ENCODE assay signal across 16 cellular contexts in the genomic region with DNA sequence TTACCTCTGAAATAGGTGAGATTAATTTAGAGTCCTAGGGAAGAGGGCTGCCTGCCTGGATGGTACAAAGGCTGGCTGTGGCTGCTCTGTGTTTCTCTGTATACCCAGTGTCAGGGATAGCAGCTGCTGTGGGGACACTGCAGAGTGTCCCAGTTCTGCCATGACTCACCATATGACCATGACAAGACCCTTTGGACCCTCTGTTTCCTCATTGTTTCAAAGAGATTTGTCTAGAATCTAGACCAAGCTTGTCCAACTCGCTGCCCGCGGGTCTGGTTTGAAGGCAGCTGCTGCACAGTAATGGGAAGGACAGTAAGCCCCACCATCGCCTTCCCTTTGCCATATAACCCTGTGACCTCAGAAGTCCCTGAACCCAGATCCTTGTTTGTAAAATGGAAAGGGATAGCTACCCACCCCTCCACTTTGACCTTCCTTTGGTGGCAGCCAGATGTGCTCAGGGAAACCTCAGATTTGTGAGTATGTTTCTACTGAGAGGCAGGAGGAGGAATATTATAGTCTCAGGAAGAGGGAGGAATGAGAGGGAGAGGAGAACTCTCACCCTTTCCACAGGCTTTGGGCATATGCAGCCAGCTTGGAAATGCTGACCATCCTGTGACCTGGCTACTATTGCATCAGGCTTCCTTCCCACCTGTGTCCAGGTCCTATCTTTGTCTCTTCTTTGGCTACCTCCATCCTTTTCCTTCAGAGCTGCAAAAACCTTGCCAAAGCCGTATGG. TPM values are rescaled to one million over a fixed set of nuclear protein-coding genes. Genes with fewer than 3 reads are reported as not detected.
A peak's percentile ranks its signal among the peaks of the same experiment; 100 is the strongest.
DNase-seq lines count a peak whose midpoint lies in the region; ATAC-seq and TF ChIP-seq lines count a peak whose summit lies in the region.
"Had no signal": no experiment of that assay in that cellular context is flagged by ENCODE, and none has a peak within 500 bp of the region (broad histone marks: within the 10 kb centered on the region; RNA-seq: fewer than 3 reads in every experiment).

No MANE protein-coding gene starts in this region.

- H3K27ac ChIP-seq in right atrium auricular region (peak overlapping the region; percentile 47 to 83), skeletal muscle tissue (ENCODE audit: low read depth, low read length) (peak overlapping the region; percentile 10)
- H3K27ac ChIP-seq: KMS-11, PC-9 had no signal

- no peaks in the 10 kb centered on the region for H3K36me3 ChIP-seq in right atrium auricular region
- no peaks in the 10 kb centered on the region for H3K36me3 ChIP-seq in skeletal muscle tissue (ENCODE audit: control insufficient read depth in 3 of 3, insufficient read depth in 3 of 3, low read length in 3 of 3)

- CTCF ChIA-PET in activated CD8-positive, alpha-beta memory T cell treated with anti-CD3 and anti-CD28 coated beads, Interleukin-2, amount 10 ng/mL, durations not matched to agents 7 days and 5 days (lab: Charles Lee), result interaction anchor here (1.6 to 13.2 kb wide), 5 partner anchors 8 to 22 kb away, joined by 4 to 114 read pairs (median 11); no protein-coding TSS in a partner anchor

- peaks cover 96% of the 10 kb centered on the region for H3K4me1 Mint-ChIP-seq in activated CD8-positive, alpha-beta memory T cell treated with anti-CD3 and anti-CD28 coated beads, Interleukin-2, amount 10 ng/mL, durations not matched to agents 7 days and 5 days
- peaks cover 94% of the 10 kb centered on the region for H3K4me1 Mint-ChIP-seq in activated T-helper 1 cell treated with anti-CD3 and anti-CD28 coated beads, Interleukin-12 subunit alpha, Interleukin-12 subunit beta, Interleukin-2, Interleukin-4 antibody, amounts not matched to agents 30 ng/mL and 10 ng/mL and 1 ng/mL, durations not matched to agents 14 hours and 24 hours and 36 hours (ENCODE audit: low read depth)

- H3K36me3 Mint-ChIP-seq in activated CD8-positive, alpha-beta memory T cell treated with anti-CD3 and anti-CD28 coated beads, Interleukin-2, amount 10 ng/mL, durations not matched to agents 7 days and 5 days, result peaks cover 35% of the 10 kb centered on the region
- H3K36me3 Mint-ChIP-seq in activated T-helper 1 cell treated with anti-CD3 and anti-CD28 coated beads, Interleukin-12 subunit alpha, Interleukin-12 subunit beta, Interleukin-2, Interleukin-4 antibody, amounts not matched to agents 30 ng/mL and 10 ng/mL and 1 ng/mL, durations not matched to agents 14 hours and 24 hours and 36 hours (ENCODE audit: low read depth), result peaks cover 37% of the 10 kb centered on the region

- DNase-seq in activated CD8-positive, alpha-beta memory T cell treated with anti-CD3 and anti-CD28 coated beads, Interleukin-2, amount 10 ng/mL, durations not matched to agents 7 days and 5 days, result no peak
- DNase-seq in activated CD8-positive, alpha-beta memory T cell treated with anti-CD3 and anti-CD28 coated beads, Interleukin-2, amount 50 U/mL, for 48 hours, result no peak
- DNase-seq in activated T-helper 1 cell treated with anti-CD3 and anti-CD28 coated beads, Interleukin-12 subunit alpha, Interleukin-12 subunit beta, Interleukin-2, Interleukin-4 antibody, amounts not matched to agents 30 ng/mL and 10 ng/mL and 1 ng/mL, durations not matched to agents 14 hours and 24 hours and 36 hours (ENCODE audit: low spot score), result no peak
- no peak for DNase-seq in right atrium auricular region (ENCODE audit: low spot score)
- no peak for DNase-seq in stimulated activated CD4-positive, alpha-beta T cell treated with anti-CD3 and anti-CD28 coated beads, Interleukin-15, amount 100 ng/mL, for 24 hours
- DNase-seq: ACHN; activated CD8-positive, alpha-beta memory T cell treated with anti-CD3 and anti-CD28 coated beads for 24 hours; amygdala; NCI-H187; NCI-H524 treated with DMSO at 0.1 percent for 48 hours; PC-9 had no signal

- no peaks in the 10 kb centered on the region for H3K27me3 ChIP-seq in right atrium auricular region
- no peaks in the 10 kb centered on the region for H3K27me3 ChIP-seq in skeletal muscle tissue (ENCODE audit: control insufficient read depth in 3 of 3, insufficient read depth in 3 of 3, low read length in 3 of 3)

- ATAC-seq in activated CD8-positive, alpha-beta memory T cell treated with anti-CD3 and anti-CD28 coated beads, Interleukin-2, amount 10 ng/mL, durations not matched to agents 7 days and 5 days, result no peak
- ATAC-seq in HG02571 (IDR thresholded peaks at IDR 0.05; ENCODE audit: unreplicated experiment) (no peak), GM21737 (IDR thresholded peaks at IDR 0.05; ENCODE audit: unreplicated experiment) (no peak)

- H3K9me3 Mint-ChIP-seq in activated CD8-positive, alpha-beta memory T cell treated with anti-CD3 and anti-CD28 coated beads, Interleukin-2, amount 10 ng/mL, durations not matched to agents 7 days and 5 days (ENCODE audit: low read depth), result no peaks in the 10 kb centered on the region
- H3K9me3 Mint-ChIP-seq in activated T-helper 1 cell treated with anti-CD3 and anti-CD28 coated beads, Interleukin-12 subunit alpha, Interleukin-12 subunit beta, Interleukin-2, Interleukin-4 antibody, amounts not matched to agents 30 ng/mL and 10 ng/mL and 1 ng/mL, durations not matched to agents 14 hours and 24 hours and 36 hours, result no peaks in the 10 kb centered on the region
- H3K9me3 Mint-ChIP-seq: neural crest cell had no signal

- intact Hi-C loops in activated T-helper 1 cell treated with anti-CD3 and anti-CD28 coated beads, Interleukin-12 subunit alpha, Interleukin-12 subunit beta, Interleukin-2, Interleukin-4 antibody, amounts not matched to agents 30 ng/mL and 10 ng/mL and 1 ng/mL, durations not matched to agents 14 hours and 24 hours and 36 hours (cut with micrococcal nuclease), result no loop called here

- peak overlapping the region in 1 of 3 donors; percentile 33 for H3K9ac ChIP-seq in skeletal muscle tissue (ENCODE audit: low read depth in 1 of 3, low read length in 3 of 3)
- H3K9ac ChIP-seq: KMS-11 had no signal

- H3K4me3 Mint-ChIP-seq in activated CD8-positive, alpha-beta memory T cell treated with anti-CD3 and anti-CD28 coated beads, Interleukin-2, amount 10 ng/mL, durations not matched to agents 7 days and 5 days, result no peak overlapping the region
- H3K4me3 Mint-ChIP-seq in activated T-helper 1 cell treated with anti-CD3 and anti-CD28 coated beads, Interleukin-12 subunit alpha, Interleukin-12 subunit beta, Interleukin-2, Interleukin-4 antibody, amounts not matched to agents 30 ng/mL and 10 ng/mL and 1 ng/mL, durations not matched to agents 14 hours and 24 hours and 36 hours, result peak overlapping the region; percentile 50
- H3K4me3 Mint-ChIP-seq: neural crest cell had no signal

- H3K27ac Mint-ChIP-seq in activated CD8-positive, alpha-beta memory T cell treated with anti-CD3 and anti-CD28 coated beads, Interleukin-2, amount 10 ng/mL, durations not matched to agents 7 days and 5 days, result peak overlapping the region; percentile 75
- peak overlapping the region; percentile 91 for H3K27ac Mint-ChIP-seq in activated T-helper 1 cell treated with anti-CD3 and anti-CD28 coated beads, Interleukin-12 subunit alpha, Interleukin-12 subunit beta, Interleukin-2, Interleukin-4 antibody, amounts not matched to agents 30 ng/mL and 10 ng/mL and 1 ng/mL, durations not matched to agents 14 hours and 24 hours and 36 hours

- H3K4me1 ChIP-seq in right atrium auricular region, result peaks cover 0 to 100% of the 10 kb centered on the region in 2 donors
- peaks cover 74 to 81% (median 80%) of the 10 kb centered on the region in 3 donors for H3K4me1 ChIP-seq in skeletal muscle tissue (ENCODE audit: control insufficient read depth in 3 of 3, insufficient read depth in 3 of 3, low read length in 3 of 3)

- H3K27me3 Mint-ChIP-seq in activated CD8-positive, alpha-beta memory T cell treated with anti-CD3 and anti-CD28 coated beads, Interleukin-2, amount 10 ng/mL, durations not matched to agents 7 days and 5 days, result no peaks in the 10 kb centered on the region
- no peaks in the 10 kb centered on the region for H3K27me3 Mint-ChIP-seq in activated T-helper 1 cell treated with anti-CD3 and anti-CD28 coated beads, Interleukin-12 subunit alpha, Interleukin-12 subunit beta, Interleukin-2, Interleukin-4 antibody, amounts not matched to agents 30 ng/mL and 10 ng/mL and 1 ng/mL, durations not matched to agents 14 hours and 24 hours and 36 hours (ENCODE audit: insufficient read depth)

- TF ChIP-seq CTCF in right atrium auricular region (IDR thresholded peaks at IDR 0.05), result no peak

- no peak overlapping the region for H3K4me3 ChIP-seq in right atrium auricular region
- H3K4me3 ChIP-seq in skeletal muscle tissue (ENCODE audit: low read length in 3 of 3), result no peak overlapping the region
- H3K4me3 ChIP-seq: PC-9 had no signal

- H3K9me3 ChIP-seq in right atrium auricular region, result no peaks in the 10 kb centered on the region
- H3K9me3 ChIP-seq in skeletal muscle tissue (ENCODE audit: control insufficient read depth in 3 of 3, low read length in 3 of 3), result no peaks in the 10 kb centered on the region

RNA-seq across cellular contexts. Expression of gene PLCG1, which starts 14.0 kb away (rescaled TPM):
- total RNA-seq in activated CD8-positive, alpha-beta memory T cell treated with anti-CD3 and anti-CD28 coated beads, Interleukin-2, amount 10 ng/mL, durations not matched to agents 7 days and 5 days, result 100 to 1,000 TPM; 201 to 337 TPM
- 203 and 205 TPM in 2 replicates for total RNA-seq in activated T-helper 1 cell treated with anti-CD3 and anti-CD28 coated beads, Interleukin-12 subunit alpha, Interleukin-12 subunit beta, Interleukin-2, Interleukin-4 antibody, amounts not matched to agents 30 ng/mL and 10 ng/mL and 1 ng/mL, durations not matched to agents 14 hours and 24 hours and 36 hours
- total RNA-seq in right atrium auricular region, result 10 to 100 TPM; 24.1 to 59.5 TPM
- total RNA-seq in skeletal muscle tissue, result 66.3 TPM
